In the genomic region with DNA sequence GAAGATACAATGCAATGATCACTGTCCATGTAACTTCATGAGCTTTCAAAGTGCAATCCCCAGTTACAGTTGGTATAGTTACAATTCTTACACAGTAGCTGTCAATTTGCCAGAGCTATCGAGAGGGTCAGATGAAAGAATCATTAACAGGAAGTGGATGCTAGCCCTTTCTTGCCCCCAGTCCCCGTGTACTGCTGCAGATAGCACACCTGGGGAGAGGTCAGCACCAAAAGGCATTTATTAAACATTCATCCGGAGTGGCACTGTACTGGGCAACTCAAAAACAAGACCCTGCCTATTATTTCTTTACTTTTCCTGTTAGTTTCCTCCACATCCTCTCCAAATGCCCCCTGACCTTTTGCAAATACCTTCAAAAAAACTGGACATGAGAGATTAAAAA, we compare ENCODE assay signal across 24 cellular contexts. TPM values are rescaled to one million over a fixed set of nuclear protein-coding genes. Genes with fewer than 3 reads are reported as not detected.
"Had no signal": no experiment of that assay in that cellular context is flagged by ENCODE, and none has a peak within 500 bp of the region (broad histone marks: within the 10 kb centered on the region; RNA-seq: fewer than 3 reads in every experiment).

No MANE protein-coding gene starts in this region.

- H3K4me2 ChIP-seq: KMS-11, PC-9 had no signal

- H3K4me3 ChIP-seq: K562, PC-9, Peyer's patch, SJCRH30 had no signal

- H3K4me3 Mint-ChIP-seq: IgD-negative memory B cell had no signal

- FAIRE-seq: K562 had no signal

- H3K9me3 ChIP-seq: Peyer's patch, SJCRH30 had no signal

- H3K9me3 Mint-ChIP-seq: IgD-negative memory B cell had no signal

- H3K27ac ChIP-seq: KMS-11, PC-9, Peyer's patch, SJCRH30 had no signal

- DNase-seq: Kasumi-1, MM.1S, NCI-H1092 treated with DMSO at 0.1 percent for 48 hours, NCI-H1436, NCI-H187, NCI-H2029, NCI-H2081 treated with DMSO at 0.1 percent for 48 hours, NCI-H2171, NCI-H226, NCI-H446, NCI-H510A, NCI-H524 treated with DMSO at 0.1 percent for 48 hours, NCI-H69, NCI-H774, OCI-M1, PC-9, Peyer's patch, SHP77 treated with DMSO at 0.1 percent for 48 hours, SJCRH30 had no signal

- H3K4me1 Mint-ChIP-seq: IgD-negative memory B cell had no signal

- ATAC-seq: K562, Right ventricle myocardium inferior, SK-N-SH treated with all-trans-retinoic acid at 6 μM for 48 hours had no signal

- H3K27me3 ChIP-seq: Peyer's patch, SJCRH30 had no signal

- H3K36me3 Mint-ChIP-seq: IgD-negative memory B cell had no signal

- H3K9ac ChIP-seq: KMS-11 had no signal

- H2AFZ ChIP-seq: PC-9 had no signal

- H3K36me3 ChIP-seq: Peyer's patch, SJCRH30 had no signal

RNA-seq across cellular contexts. Expression of a gene that starts 47.7 kb away (rescaled TPM):
- total RNA-seq: SJCRH30 had no signal
- polyA plus RNA-seq: IgD-negative memory B cell had no signal
